Comparison of ENCODE assay signal across 24 cellular contexts in the genomic region with DNA sequence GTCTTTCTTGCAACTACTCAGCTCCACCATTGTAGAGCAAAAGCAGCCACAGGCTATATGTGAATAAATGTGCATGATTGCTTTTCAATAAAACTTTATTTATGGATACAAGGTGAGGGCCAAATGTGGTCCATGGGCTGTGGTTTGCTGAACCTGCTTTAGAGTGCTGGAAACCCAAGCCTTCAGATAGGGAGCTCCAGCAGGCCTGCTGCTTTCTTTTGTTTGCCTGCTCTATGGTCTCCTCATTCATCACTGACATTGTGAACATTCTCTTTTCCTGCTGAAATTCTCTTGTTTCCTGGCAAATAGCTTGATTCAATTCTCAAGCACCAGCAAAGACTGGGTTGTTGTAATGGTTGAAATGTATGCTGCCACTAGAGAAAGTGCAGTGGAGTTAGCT. TPM values are rescaled to one million over a fixed set of nuclear protein-coding genes. Genes with fewer than 3 reads are reported as not detected.
DNase-seq lines count a peak whose midpoint lies in the region; ATAC-seq and TF ChIP-seq lines count a peak whose summit lies in the region.
"Had no signal": no experiment of that assay in that cellular context is flagged by ENCODE, and none has a peak within 500 bp of the region (broad histone marks: within the 10 kb centered on the region; RNA-seq: fewer than 3 reads in every experiment).

No MANE protein-coding gene starts in this region.

- TF ChIP-seq POLR2A in esophagus muscularis mucosa (IDR thresholded peaks at IDR 0.05; ENCODE audit: low read depth): no peak

- no peaks in the 10 kb centered on the region for H3F3A ChIP-seq in GM23338 (replicated peaks; ENCODE audit: low read depth)
- no peaks in the 10 kb centered on the region for H3F3A ChIP-seq in neural progenitor cell (ENCODE audit: low read depth)

- no peaks in the 10 kb centered on the region for H4K20me1 ChIP-seq in GM23338 (replicated peaks; ENCODE audit: insufficient read depth)
- no peaks in the 10 kb centered on the region for H4K20me1 ChIP-seq in neural progenitor cell (ENCODE audit: low read depth)
- H4K20me1 ChIP-seq: BLaER1 treated with 17β-estradiol and CSF1 and Interleukin-3, amounts not matched to agents 10 nM and 100 nM had no signal

- peaks cover 2% of the 10 kb centered on the region; the same call in 1 of the 2 replicates for H3K4me1 ChIP-seq in GM23338 (ENCODE audit: insufficient read depth)
- H3K4me1 ChIP-seq in esophagus muscularis mucosa: no peaks in the 10 kb centered on the region
- H3K4me1 ChIP-seq in neural progenitor cell: peaks cover 10% of the 10 kb centered on the region
- H3K4me1 ChIP-seq: A549; BE2C; BLaER1 treated with 17β-estradiol and CSF1 and Interleukin-3, amounts not matched to agents 10 nM and 100 nM had no signal

- DNase-seq in GM23338 (ENCODE audit: low spot score) (no peak), esophagus muscularis mucosa (ENCODE audit: extremely low spot score) (peak; percentile 74), neural progenitor cell (ENCODE audit: low spot score) (peak; percentile 11), inferior parietal cortex (ENCODE audit: extremely low spot score) (no peak), NAMALWA (ENCODE audit: low spot score) (no peak)
- DNase-seq: 8988T; ACHN; AML-193; BE2C; CD4-positive, alpha-beta T cell; CD8-positive, alpha-beta memory T cell; DMS 273 treated with DMSO at 0.1 percent for 48 hours; DMS79; EL; GF-D8; GM23248; H9 had no signal

- 0 out of 2 replicates have a peak, but pooled peaks cover 8% of the 10 kb centered on the region for H3K9me2 ChIP-seq in GM23338 (ENCODE audit: insufficient read depth)

- ATAC-seq in GM23338 (peak; percentile 27; the same call in 1 of the 3 replicates), HG02885 (IDR thresholded peaks at IDR 0.05; ENCODE audit: poor library complexity, unreplicated experiment) (no peak)
- ATAC-seq: A549, HCT116 had no signal

- H3K79me2 ChIP-seq in GM23338 (replicated peaks; ENCODE audit: insufficient read depth) (no peaks in the 10 kb centered on the region), neural progenitor cell (ENCODE audit: low read depth) (no peaks in the 10 kb centered on the region)

- H3K4me3 ChIP-seq in GM23338 (no peak overlapping the region), esophagus muscularis mucosa (no peak overlapping the region), neural progenitor cell (no peak overlapping the region)
- H3K4me3 ChIP-seq: A549; BLaER1 treated with 17β-estradiol and CSF1 and Interleukin-3, amounts not matched to agents 10 nM and 100 nM; GM23248 had no signal

- H3K27ac Mint-ChIP-seq in GM23338 (no peak overlapping the region), neural progenitor cell (no peak overlapping the region)
- H3K27ac Mint-ChIP-seq: CD14-positive monocyte; CD4-positive, alpha-beta T cell; CD8-positive, alpha-beta memory T cell; H9 had no signal

- H3K36me3 Mint-ChIP-seq in GM23338 (ENCODE audit: low read depth) (no peaks in the 10 kb centered on the region), neural progenitor cell (no peaks in the 10 kb centered on the region)
- H3K36me3 Mint-ChIP-seq: CD14-positive monocyte; CD8-positive, alpha-beta memory T cell had no signal

- intact Hi-C loops in esophagus muscularis mucosa (cut with DNase I): no loop called here

- no peak overlapping the region for H3K4me2 ChIP-seq in GM23338
- H3K4me2 ChIP-seq in neural progenitor cell: peak overlapping the region; percentile 5
- H3K4me2 ChIP-seq: A549; BLaER1 treated with 17β-estradiol and CSF1 and Interleukin-3, amounts not matched to agents 10 nM and 100 nM had no signal

- H2AFZ ChIP-seq in GM23338 (no peak overlapping the region), neural progenitor cell (replicated peaks) (no peak overlapping the region)
- H2AFZ ChIP-seq: GM23248 had no signal

- TF ChIP-seq EP300 in esophagus muscularis mucosa (IDR thresholded peaks at IDR 0.05): no peak

- H3K4me1 Mint-ChIP-seq in GM23338 (peaks cover 10% of the 10 kb centered on the region), neural progenitor cell (no peaks in the 10 kb centered on the region)
- H3K4me1 Mint-ChIP-seq: CD14-positive monocyte; CD8-positive, alpha-beta memory T cell had no signal

- TF ChIP-seq CTCF in GM23338 (conservative IDR thresholded peaks at IDR 0.05; ENCODE audit: low read depth in 2 of 2): no peak
- no peak for TF ChIP-seq CTCF in esophagus muscularis mucosa (IDR thresholded peaks at IDR 0.05)
- TF ChIP-seq CTCF in neural progenitor cell (IDR thresholded peaks at IDR 0.05): no peak

- peaks cover 4% of the 10 kb centered on the region for H3K27me3 Mint-ChIP-seq in GM23338 (ENCODE audit: insufficient read depth, low read depth, poor library complexity)
- H3K27me3 Mint-ChIP-seq in neural progenitor cell (ENCODE audit: insufficient read depth, low read depth): no peaks in the 10 kb centered on the region
- H3K27me3 Mint-ChIP-seq: CD4-positive, alpha-beta T cell had no signal

- no peaks in the 10 kb centered on the region for H3K9me3 ChIP-seq in esophagus muscularis mucosa
- H3K9me3 ChIP-seq in neural progenitor cell (ENCODE audit: low read depth): no peaks in the 10 kb centered on the region
- H3K9me3 ChIP-seq: A549; BE2C; BLaER1 treated with 17β-estradiol and CSF1 and Interleukin-3, amounts not matched to agents 10 nM and 100 nM had no signal

- no peaks in the 10 kb centered on the region for H3K9me3 Mint-ChIP-seq in GM23338
- H3K9me3 Mint-ChIP-seq in neural progenitor cell: no peaks in the 10 kb centered on the region
- H3K9me3 Mint-ChIP-seq: CD4-positive, alpha-beta T cell; CD8-positive, alpha-beta memory T cell; H9 had no signal

- no peak overlapping the region for H3K9ac ChIP-seq in neural progenitor cell
- H3K9ac ChIP-seq: BLaER1 treated with 17β-estradiol and CSF1 and Interleukin-3, amounts not matched to agents 10 nM and 100 nM; GM23248 had no signal

- H3K4me3 Mint-ChIP-seq in GM23338 (no peak overlapping the region), neural progenitor cell (no peak overlapping the region)
- H3K4me3 Mint-ChIP-seq: CD14-positive monocyte; CD4-positive, alpha-beta T cell; CD8-positive, alpha-beta memory T cell; H9 had no signal

- H3K27me3 ChIP-seq in GM23338 (ENCODE audit: insufficient read depth) (no peaks in the 10 kb centered on the region), esophagus muscularis mucosa (no peaks in the 10 kb centered on the region), neural progenitor cell (no peaks in the 10 kb centered on the region)
- H3K27me3 ChIP-seq: BE2C; BLaER1 treated with 17β-estradiol and CSF1 and Interleukin-3, amounts not matched to agents 10 nM and 100 nM had no signal

- no peak overlapping the region for H3K27ac ChIP-seq in GM23338 (ENCODE audit: low read depth)
- no peak overlapping the region for H3K27ac ChIP-seq in esophagus muscularis mucosa (replicated peaks in 1 of 4)
- H3K27ac ChIP-seq in neural progenitor cell: no peak overlapping the region
- H3K27ac ChIP-seq in temporal lobe (ENCODE audit: low read depth, low read length): peak overlapping the region; percentile 54
- H3K27ac ChIP-seq: A549; BLaER1 treated with 17β-estradiol and CSF1 and Interleukin-3, amounts not matched to agents 10 nM and 100 nM; GM23248 had no signal

- no peaks in the 10 kb centered on the region for H3K36me3 ChIP-seq in GM23338 (ENCODE audit: insufficient read depth)
- H3K36me3 ChIP-seq in esophagus muscularis mucosa: no peaks in the 10 kb centered on the region
- no peaks in the 10 kb centered on the region for H3K36me3 ChIP-seq in neural progenitor cell
- H3K36me3 ChIP-seq: BE2C; BLaER1 treated with 17β-estradiol and CSF1 and Interleukin-3, amounts not matched to agents 10 nM and 100 nM had no signal

TF ChIP-seq in GM23338, 12 proteins besides CTCF, POLR2A, EP300 and RAD21 (continues in another document):
- TF ChIP-seq, protein P1, sequence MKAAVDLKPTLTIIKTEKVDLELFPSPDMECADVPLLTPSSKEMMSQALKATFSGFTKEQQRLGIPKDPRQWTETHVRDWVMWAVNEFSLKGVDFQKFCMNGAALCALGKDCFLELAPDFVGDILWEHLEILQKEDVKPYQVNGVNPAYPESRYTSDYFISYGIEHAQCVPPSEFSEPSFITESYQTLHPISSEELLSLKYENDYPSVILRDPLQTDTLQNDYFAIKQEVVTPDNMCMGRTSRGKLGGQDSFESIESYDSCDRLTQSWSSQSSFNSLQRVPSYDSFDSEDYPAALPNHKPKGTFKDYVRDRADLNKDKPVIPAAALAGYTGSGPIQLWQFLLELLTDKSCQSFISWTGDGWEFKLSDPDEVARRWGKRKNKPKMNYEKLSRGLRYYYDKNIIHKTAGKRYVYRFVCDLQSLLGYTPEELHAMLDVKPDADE (IDR thresholded peaks at IDR 0.05): no peak
- no peak for TF ChIP-seq REST (IDR thresholded peaks at IDR 0.05; ENCODE audit: unreplicated experiment)
- TF ChIP-seq NANOG (IDR thresholded peaks at IDR 0.05; ENCODE audit: borderline replicate concordance): no peak
- no peak for TF ChIP-seq STAT1 (IDR thresholded peaks at IDR 0.05; ENCODE audit: unreplicated experiment)
- TF ChIP-seq ZNF331 (CRISPR knock-in tag; IDR thresholded peaks at IDR 0.05; ENCODE audit: low read depth): no peak

RNA-seq across cellular contexts. Expression of gene EGFLAM, which starts 26.0 kb away (rescaled TPM):
- 0.50 and 1.9 TPM in 2 replicates for total RNA-seq in GM23338 (2014; rRNA removed; shearing (Covaris generic))
- polyA plus RNA-seq in GM23338 (2016; fragmentation: Nextera tagmentation; extraction: Ambion mirVana): 0.24 TPM in 1 of 2 replicates, not detected in the other
- 10 to 100 TPM in 2 of 4 donors, 1 to 10 TPM in 2; 6.6 to 13.6 (median 9.8) TPM for total RNA-seq in esophagus muscularis mucosa
- 0.15 and 0.69 TPM in 2 replicates for total RNA-seq in neural progenitor cell (ENCODE audit: low replicate concordance)
- 4.2 TPM for total RNA-seq in temporal lobe
- total RNA-seq: CD4-positive, alpha-beta T cell; CD8-positive, alpha-beta memory T cell; G401; GM23248 had no signal
- polyA plus RNA-seq: CD14-positive monocyte; CD8-positive, alpha-beta memory T cell; GM23248 had no signal

Comparison
In these comparisons a context has a peak if more than half of its experiments do, and no peak if none do; other contexts are left out.
1. DNase-seq: peak in esophagus muscularis mucosa (single experiment) and neural progenitor cell (single experiment); none in GM23338 (single experiment), inferior parietal cortex (single experiment) and NAMALWA (single experiment).